Comparison of ENCODE assay signal across 18 cellular contexts in genomic region chr15:69999392-70000085, GRCh38.
DNase-seq lines count a peak whose midpoint lies in the region; TF ChIP-seq lines count a peak whose summit lies in the region.
"Had no signal": no experiment of that assay in that cellular context is flagged by ENCODE, and none has a peak within 500 bp of the region (broad histone marks: within the 10 kb centered on the region; RNA-seq: fewer than 3 reads in every experiment).

No MANE protein-coding gene starts in this region.

- H3K4me1 Mint-ChIP-seq in neural crest cell, result peaks cover 10% of the 10 kb centered on the region
- peaks cover 24% of the 10 kb centered on the region for H3K4me1 Mint-ChIP-seq in type B pancreatic cell (ENCODE audit: unreplicated experiment)

- H3K4me3 ChIP-seq in WERI-Rb-1 (ENCODE audit: low read depth, low read length), result no peak overlapping the region
- H3K4me3 ChIP-seq: BLaER1 treated with 17β-estradiol and CSF1 and Interleukin-3, amounts not matched to agents 10 nM and 100 nM; GM23248; Peyer's patch; SJCRH30 had no signal

- H3K36me3 ChIP-seq in WERI-Rb-1, result no peaks in the 10 kb centered on the region
- H3K36me3 ChIP-seq: BLaER1 treated with 17β-estradiol and CSF1 and Interleukin-3, amounts not matched to agents 10 nM and 100 nM; Peyer's patch; SJCRH30 had no signal

- peaks cover 6% of the 10 kb centered on the region for H3K9me3 Mint-ChIP-seq in neural crest cell
- H3K9me3 Mint-ChIP-seq in type B pancreatic cell, result peaks cover 7% of the 10 kb centered on the region

- H3K4me3 Mint-ChIP-seq in neural crest cell, result no peak overlapping the region
- H3K4me3 Mint-ChIP-seq in type B pancreatic cell, result no peak overlapping the region
- H3K4me3 Mint-ChIP-seq: CD8-positive, alpha-beta T cell had no signal

- H3K27ac Mint-ChIP-seq in neural crest cell (ENCODE audit: unreplicated experiment) (peak overlapping the region; percentile 5), type B pancreatic cell (peak overlapping the region; percentile 57)
- H3K27ac Mint-ChIP-seq: CD8-positive, alpha-beta T cell had no signal

- peaks cover 6% of the 10 kb centered on the region for H3K27me3 Mint-ChIP-seq in neural crest cell (ENCODE audit: low read depth)
- peaks cover 8% of the 10 kb centered on the region for H3K27me3 Mint-ChIP-seq in type B pancreatic cell

- H3K27ac ChIP-seq in WERI-Rb-1 (peak overlapping the region; percentile 59), RWPE1 (no peak overlapping the region)
- H3K27ac ChIP-seq: BLaER1 treated with 17β-estradiol and CSF1 and Interleukin-3, amounts not matched to agents 10 nM and 100 nM; GM23248; HL-60; KMS-11; Peyer's patch; SJCRH30 had no signal

- TF ChIP-seq CTCF in WERI-Rb-1 (IDR thresholded peaks at IDR 0.05; ENCODE audit: low read depth, low read length) (no peak), neural crest cell (conservative IDR thresholded peaks at IDR 0.05) (no peak), type B pancreatic cell (conservative IDR thresholded peaks at IDR 0.05) (no peak), RWPE1 (conservative IDR thresholded peaks at IDR 0.05; ENCODE audit: low read depth) (no peak)

- H3K27me3 ChIP-seq in WERI-Rb-1 (ENCODE audit: insufficient read depth, low read depth, severe bottlenecking), result no peaks in the 10 kb centered on the region
- H3K27me3 ChIP-seq: BLaER1 treated with 17β-estradiol and CSF1 and Interleukin-3, amounts not matched to agents 10 nM and 100 nM; Peyer's patch; SJCRH30 had no signal

- POLR2A ChIA-PET in RWPE1 (lab: Yijun Ruan, JAX; ENCODE audit: low non-redundant PET), result no interaction called here

- DNase-seq in NCI-H524 (lab: John Stamatoyannopoulos, UW) (peak; percentile 21 to 60), WERI-Rb-1 (peak; percentile 84), neural crest cell (ENCODE audit: low read depth, low spot score) (no peak), type B pancreatic cell (ENCODE audit: extremely low spot score, unreplicated experiment) (no peak), RWPE1 (ENCODE audit: low spot score) (no peak), NCI-H1105 treated with DMSO at 0.1 percent for 48 hours (lab: John Stamatoyannopoulos, UW) (no peak), NCI-H187 treated with DMSO at 0.1 percent for 48 hours (lab: John Stamatoyannopoulos, UW) (no peak)
- DNase-seq: CD8-positive, alpha-beta T cell; GM23248; NCI-H1105; NCI-H2081; NCI-H345; NCI-H526 treated with DMSO at 0.1 percent for 48 hours; SJCRH30 had no signal

- CTCF ChIA-PET in RWPE1 (lab: Yijun Ruan, JAX), result no interaction called here

- H3K9me3 ChIP-seq in WERI-Rb-1 (ENCODE audit: severe bottlenecking), result peaks cover 8% of the 10 kb centered on the region

- H3K36me3 Mint-ChIP-seq in neural crest cell (ENCODE audit: low read depth), result peaks cover 8% of the 10 kb centered on the region
- no peaks in the 10 kb centered on the region for H3K36me3 Mint-ChIP-seq in type B pancreatic cell
- H3K36me3 Mint-ChIP-seq: CD8-positive, alpha-beta T cell had no signal

Comparison
In these comparisons a context has a peak if more than half of its experiments do, and no peak if none do; other contexts are left out.
1. DNase-seq: peak in NCI-H524 (2 of 2) and WERI-Rb-1 (single experiment); none in neural crest cell (single experiment), type B pancreatic cell (single experiment), RWPE1 (single experiment), NCI-H1105 treated with DMSO at 0.1 percent for 48 hours (single experiment) and NCI-H187 treated with DMSO at 0.1 percent for 48 hours (single experiment).